ENCODE assay signal across 8 cellular contexts in the genomic region with DNA sequence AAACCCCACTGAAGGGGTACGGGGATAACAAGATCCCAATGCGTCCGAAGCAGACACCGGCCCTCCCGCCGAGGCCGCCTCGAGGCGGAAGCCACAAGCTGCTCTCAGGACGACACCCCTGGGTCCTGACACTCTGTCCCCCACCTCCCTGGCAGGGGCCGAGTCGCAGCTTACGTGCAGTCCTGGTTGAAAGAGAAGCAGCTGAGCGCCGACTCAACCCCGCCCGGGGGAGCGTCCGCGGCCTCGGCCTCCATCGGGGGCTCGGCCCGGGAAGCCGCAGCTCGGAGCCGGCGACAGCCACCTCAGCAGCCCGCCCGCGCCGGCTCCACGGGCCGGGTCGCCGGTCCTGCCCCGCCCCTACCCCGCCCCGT. TPM values are rescaled to one million over a fixed set of nuclear protein-coding genes. Genes with fewer than 3 reads are reported as not detected.
A peak's percentile ranks its signal among the peaks of the same experiment; 100 is the strongest.
DNase-seq lines count a peak whose midpoint lies in the region; ATAC-seq and TF ChIP-seq lines count a peak whose summit lies in the region.

A gene with protein sequence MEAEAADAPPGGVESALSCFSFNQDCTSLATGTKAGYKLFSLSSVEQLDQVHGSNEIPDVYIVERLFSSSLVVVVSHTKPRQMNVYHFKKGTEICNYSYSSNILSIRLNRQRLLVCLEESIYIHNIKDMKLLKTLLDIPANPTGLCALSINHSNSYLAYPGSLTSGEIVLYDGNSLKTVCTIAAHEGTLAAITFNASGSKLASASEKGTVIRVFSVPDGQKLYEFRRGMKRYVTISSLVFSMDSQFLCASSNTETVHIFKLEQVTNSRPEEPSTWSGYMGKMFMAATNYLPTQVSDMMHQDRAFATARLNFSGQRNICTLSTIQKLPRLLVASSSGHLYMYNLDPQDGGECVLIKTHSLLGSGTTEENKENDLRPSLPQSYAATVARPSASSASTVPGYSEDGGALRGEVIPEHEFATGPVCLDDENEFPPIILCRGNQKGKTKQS (minus strand): TSS at position 329 of the 371 bp plus-strand sequence. CDS start 75 bp downstream, at position 254.

- in situ Hi-C loops in GM13977 (cut with MboI; ENCODE audit: low pct_unique_long_range_greater_than_20kb, low sequenced_read_pairs, unreplicated experiment) = loop anchor here (10.0 to 25.0 kb wide), 2 partner anchors 192 to 295 kb away; no protein-coding TSS in a partner anchor

- H3K27me3 Mint-ChIP-seq in activated T-cell treated with anti-CD3 and anti-CD28 coated beads, Interleukin-2, amount 50 U/mL, for 24 hours = peaks cover 2% of the 10 kb centered on the region
- H3K27me3 Mint-ChIP-seq in endodermal cell (ENCODE audit: insufficient read depth) = peaks cover 5% of the 10 kb centered on the region
- H3K27me3 Mint-ChIP-seq in naive B cell = no peaks in the 10 kb centered on the region

- peak within 1 kb of the TSS; percentile 59 for H3K27ac ChIP-seq in endodermal cell (ENCODE audit: low read depth, low read length)

- no peaks in the 10 kb centered on the region for H3K9me3 ChIP-seq in endodermal cell (ENCODE audit: control insufficient read depth, low read length)

- TF ChIP-seq CTCF in endodermal cell (conservative IDR thresholded peaks at IDR 0.05) = no peak
- no peak for TF ChIP-seq CTCF in GM13977 (IDR thresholded peaks at IDR 0.05; ENCODE audit: extremely low read depth, insufficient read depth, missing control alignments)

- 0% methylated on average over 6 to 23 of the region's 39 CpGs for WGBS in endodermal cell (ENCODE audit: insufficient coverage in 1 of 2, insufficient read length in 1 of 2), 2 experiments

- no peaks in the 10 kb centered on the region for H3K36me3 ChIP-seq in endodermal cell (ENCODE audit: control insufficient read depth, insufficient read depth, low read length)

- peak within 1 kb of the TSS; percentile 90 for H3K4me3 ChIP-seq in endodermal cell (ENCODE audit: low read length)

- peak within 1 kb of the TSS; percentile 87 for H3K27ac Mint-ChIP-seq in activated T-cell treated with anti-CD3 and anti-CD28 coated beads, Interleukin-2, amount 50 U/mL, for 24 hours
- H3K27ac Mint-ChIP-seq in endodermal cell (peak within 1 kb of the TSS; percentile 96), naive B cell (peak within 1 kb of the TSS; percentile 81 to 98 (median 96))

- H3K9me3 Mint-ChIP-seq in activated T-cell treated with anti-CD3 and anti-CD28 coated beads, Interleukin-2, amount 50 U/mL, for 24 hours = no peaks in the 10 kb centered on the region
- H3K9me3 Mint-ChIP-seq in endodermal cell (no peaks in the 10 kb centered on the region), naive B cell (no peaks in the 10 kb centered on the region)

- peaks cover 6% of the 10 kb centered on the region for H3K4me1 ChIP-seq in endodermal cell (ENCODE audit: control insufficient read depth, insufficient read depth, low read length)

- H3K4me1 Mint-ChIP-seq in activated T-cell treated with anti-CD3 and anti-CD28 coated beads, Interleukin-2, amount 50 U/mL, for 24 hours (ENCODE audit: low read depth) = peaks cover 55% of the 10 kb centered on the region
- H3K4me1 Mint-ChIP-seq in endodermal cell (peaks cover 34% of the 10 kb centered on the region), naive B cell (peaks cover 10 to 20% (median 15%) of the 10 kb centered on the region in 3 donors)

- no peak for DNase-seq in activated T-cell treated with anti-CD3 and anti-CD28 coated beads, Interleukin-2, amount 50 U/mL, for 24 hours
- no peak for DNase-seq in activated T-cell treated with anti-CD3 and anti-CD28 coated beads, Interleukin-2, amount 50 U/mL, for 48 hours
- peak; percentile 68 for DNase-seq in RPMI8226
- DNase-seq in endodermal cell = no peak
- no peak for DNase-seq in naive B cell
- no peak for DNase-seq in stimulated activated CD4-positive, alpha-beta T cell treated with anti-CD3 and anti-CD28 coated beads, Interleukin-4, amount 100 ng/mL, for 4 hours
- no peak for DNase-seq in GM13977 (ENCODE audit: low spot score)

- peak; percentile 27 for ATAC-seq in HG02852 (IDR thresholded peaks at IDR 0.05; ENCODE audit: unreplicated experiment)
- peak; percentile 18 to 32 for ATAC-seq in naive B cell (ENCODE audit: low read depth in 2 of 2)

- H3K36me3 Mint-ChIP-seq in activated T-cell treated with anti-CD3 and anti-CD28 coated beads, Interleukin-2, amount 50 U/mL, for 24 hours (ENCODE audit: low read depth) = no peaks in the 10 kb centered on the region
- no peaks in the 10 kb centered on the region for H3K36me3 Mint-ChIP-seq in endodermal cell (ENCODE audit: low read depth)
- no peaks in the 10 kb centered on the region for H3K36me3 Mint-ChIP-seq in naive B cell

- peak within 1 kb of the TSS; percentile 74 for H3K9ac ChIP-seq in endodermal cell (ENCODE audit: extremely low read depth, low read length, poor library complexity, severe bottlenecking)

- peak within 1 kb of the TSS; percentile 81 for H3K4me3 Mint-ChIP-seq in activated T-cell treated with anti-CD3 and anti-CD28 coated beads, Interleukin-2, amount 50 U/mL, for 24 hours
- H3K4me3 Mint-ChIP-seq in endodermal cell (peak within 1 kb of the TSS; percentile 92), naive B cell (peak within 1 kb of the TSS; percentile 80 to 97 (median 90))

- peaks cover 9% of the 10 kb centered on the region for H3K27me3 ChIP-seq in endodermal cell (ENCODE audit: control insufficient read depth, insufficient read depth, low read length, poor library complexity, severe bottlenecking)

RNA-seq across cellular contexts. Expression of the gene that starts here (rescaled TPM):
- total RNA-seq in endodermal cell = 10 to 100 TPM; 32.0 to 39.5 TPM
- 21.5 TPM for polyA plus RNA-seq in endodermal cell (2013, experiment 1 of 2)
- polyA plus RNA-seq in endodermal cell (2013, experiment 2 of 2) = 26.3 TPM
- 1 to 10 TPM in 5 of 6 donors, not detected in 1; 1.4 to 4.6 (median 3.1) TPM for polyA plus RNA-seq in naive B cell (ENCODE audit: low read depth in 6 of 6)
